ENCODE assay signal across 16 cellular contexts in genomic region chr20:50434321-50434652, GRCh38.
"Had no signal": no experiment of that assay in that cellular context is flagged by ENCODE, and none has a peak within 500 bp of the region (broad histone marks: within the 10 kb centered on the region; RNA-seq: fewer than 3 reads in every experiment).

No MANE protein-coding gene starts in this region.

- H3K27ac ChIP-seq: prostate gland, right atrium auricular region, suprapubic skin had no signal

- H3K27me3 Mint-ChIP-seq: activated CD8-positive, alpha-beta T cell treated with anti-CD3 and anti-CD28 coated beads for 36 hours had no signal

- H3K4me3 Mint-ChIP-seq: activated B cell treated with CpG ODN at 0.5 μM for 24 hours; activated CD8-positive, alpha-beta T cell treated with anti-CD3 and anti-CD28 coated beads for 36 hours; activated naive CD8-positive, alpha-beta T cell treated with anti-CD3 and anti-CD28 coated beads, Interleukin-2, amount 10 ng/mL, durations not matched to agents 7 days and 5 days; effector memory CD8-positive, alpha-beta T cell; stimulated activated naive CD8-positive, alpha-beta T cell treated with anti-CD3 and anti-CD28 coated beads, Interleukin-15, Interleukin-2, amounts not matched to agents 100 ng/mL and 50 ng/mL, for 24 hours had no signal

- H3K4me1 ChIP-seq: prostate gland, right atrium auricular region had no signal

- H3K36me3 ChIP-seq: left lung, prostate gland, right atrium auricular region, suprapubic skin, transverse colon had no signal

- H3K4me3 ChIP-seq: left lung, prostate gland, right atrium auricular region, suprapubic skin, transverse colon had no signal

- H3K9me3 Mint-ChIP-seq: activated B cell treated with CpG ODN at 0.5 μM for 24 hours; activated CD8-positive, alpha-beta T cell treated with anti-CD3 and anti-CD28 coated beads for 36 hours; activated naive CD8-positive, alpha-beta T cell treated with anti-CD3 and anti-CD28 coated beads, Interleukin-2, amount 10 ng/mL, durations not matched to agents 7 days and 5 days; activated T-helper 2 cell treated with anti-CD3 and anti-CD28 coated beads, Interferon-gamma antibody, Interleukin-2, Interleukin-4, amounts not matched to agents 10 μg/mL and 5 μg/mL and 100 μg/mL, durations not matched to agents 14 hours and 24 hours and 36 hours; effector memory CD8-positive, alpha-beta T cell; stimulated activated naive CD8-positive, alpha-beta T cell treated with anti-CD3 and anti-CD28 coated beads, Interleukin-15, Interleukin-2, amounts not matched to agents 100 ng/mL and 50 ng/mL, for 24 hours had no signal

- H3K27ac Mint-ChIP-seq: activated B cell treated with CpG ODN at 0.5 μM for 24 hours; activated CD8-positive, alpha-beta T cell treated with anti-CD3 and anti-CD28 coated beads for 36 hours; activated naive CD8-positive, alpha-beta T cell treated with anti-CD3 and anti-CD28 coated beads, Interleukin-2, amount 10 ng/mL, durations not matched to agents 7 days and 5 days; activated T-helper 2 cell treated with anti-CD3 and anti-CD28 coated beads, Interferon-gamma antibody, Interleukin-2, Interleukin-4, amounts not matched to agents 10 μg/mL and 5 μg/mL and 100 μg/mL, durations not matched to agents 14 hours and 24 hours and 36 hours; stimulated activated naive CD8-positive, alpha-beta T cell treated with anti-CD3 and anti-CD28 coated beads, Interleukin-15, Interleukin-2, amounts not matched to agents 100 ng/mL and 50 ng/mL, for 24 hours had no signal

- H3K36me3 Mint-ChIP-seq: activated naive CD8-positive, alpha-beta T cell treated with anti-CD3 and anti-CD28 coated beads, Interleukin-2, amount 10 ng/mL, durations not matched to agents 7 days and 5 days had no signal

- H3K27me3 ChIP-seq: left lung, right atrium auricular region, suprapubic skin, transverse colon had no signal

- H3K9me3 ChIP-seq: left lung, prostate gland, right atrium auricular region, suprapubic skin, transverse colon had no signal

- ATAC-seq: activated CD8-positive, alpha-beta T cell treated with anti-CD3 and anti-CD28 coated beads for 36 hours; effector memory CD8-positive, alpha-beta T cell had no signal

- DNase-seq: activated B cell treated with CpG ODN at 0.5 μM for 24 hours; activated CD4-positive, alpha-beta T cell treated with anti-CD3 and anti-CD28 coated beads for 4 hours; activated CD8-positive, alpha-beta T cell treated with anti-CD3 and anti-CD28 coated beads for 36 hours; activated naive CD4-positive, alpha-beta T cell treated with Interleukin-2 at 50 U/mL for 16 hours; activated naive CD8-positive, alpha-beta T cell treated with anti-CD3 and anti-CD28 coated beads, Interleukin-2, amount 10 ng/mL, durations not matched to agents 7 days and 5 days; activated T-cell treated with anti-CD3 and anti-CD28 coated beads, Interleukin-2, amount 50 U/mL, for 1 hour; amygdala; effector memory CD8-positive, alpha-beta T cell; left lung; stimulated activated CD4-positive, alpha-beta T cell treated with anti-CD3 and anti-CD28 coated beads, Interleukin-2, amount 100 ng/mL, for 24 hours; transverse colon had no signal

- H3K4me1 Mint-ChIP-seq: activated B cell treated with CpG ODN at 0.5 μM for 24 hours had no signal
